In the genomic region with DNA sequence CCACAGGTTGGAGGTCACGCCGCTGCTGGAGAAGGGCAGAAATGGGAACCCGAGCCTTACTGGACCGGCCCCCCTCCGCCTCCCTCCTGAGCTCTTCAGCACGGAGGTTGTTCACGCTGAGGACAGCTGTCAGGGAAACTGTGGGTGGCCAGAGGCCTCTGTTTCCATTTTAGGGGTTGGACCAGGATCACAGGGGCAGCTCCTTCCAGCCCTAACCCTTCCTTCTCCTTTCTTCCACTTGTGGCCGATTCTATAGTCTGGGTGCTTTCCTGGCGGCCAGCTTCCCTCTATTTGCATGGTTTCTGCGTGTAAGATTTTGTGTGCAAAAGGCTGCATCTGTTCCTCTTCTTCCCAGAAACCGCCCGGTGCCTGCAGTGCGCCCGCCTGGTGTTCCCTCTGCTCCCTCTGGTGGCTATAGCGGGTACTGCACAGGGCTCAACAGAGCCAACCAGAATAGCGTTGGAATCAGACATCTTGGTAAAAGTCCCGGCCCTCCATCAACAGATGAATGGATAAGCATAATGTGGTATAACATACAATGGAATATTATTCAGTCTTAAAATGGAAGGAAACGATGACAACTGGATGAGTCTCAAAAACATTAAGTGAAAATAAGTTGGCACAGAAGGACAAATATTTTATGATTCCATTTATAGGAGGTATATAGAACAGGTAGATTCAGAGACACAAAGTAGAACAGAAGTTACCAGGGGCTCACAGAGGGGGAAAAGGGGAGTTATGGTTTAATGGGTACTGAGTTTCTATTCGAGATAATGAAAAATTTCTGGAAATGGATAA, we compare ENCODE assay signal across 9 cellular contexts. TPM values are rescaled to one million over a fixed set of nuclear protein-coding genes. Genes with fewer than 3 reads are reported as not detected.
DNase-seq lines count a peak whose midpoint lies in the region; ATAC-seq, FAIRE-seq and TF ChIP-seq lines count a peak whose summit lies in the region.
"Had no signal": no experiment of that assay in that cellular context is flagged by ENCODE, and none has a peak within 500 bp of the region (broad histone marks: within the 10 kb centered on the region; RNA-seq: fewer than 3 reads in every experiment).

No MANE protein-coding gene starts in this region.

- H2AFZ ChIP-seq in HepG2 (ENCODE audit: low read length): no peak overlapping the region

- peak; percentile 78 for TF ChIP-seq RAD21 in HepG2 (CRISPR knock-in tag; IDR thresholded peaks at IDR 0.05)

- TF ChIP-seq CTCF in colonic mucosa (IDR thresholded peaks at IDR 0.05): peak; percentile 99
- TF ChIP-seq CTCF in HepG2 (CRISPR knock-in tag; IDR thresholded peaks at IDR 0.05): peak; percentile 94

- H3K9ac ChIP-seq in colonic mucosa (ENCODE audit: low read depth in 2 of 2, low read length in 2 of 2) (no peak overlapping the region), HepG2 (ENCODE audit: insufficient read depth, low read depth, low read length) (no peak overlapping the region)

- ATAC-seq in HepG2 (peak; percentile 85), GM21528 (IDR thresholded peaks at IDR 0.05; ENCODE audit: low FRiP score, unreplicated experiment) (no peak)

- no peaks in the 10 kb centered on the region for H3K9me3 ChIP-seq in CD8-positive, alpha-beta memory T cell (ENCODE audit: low read length)
- H3K9me3 ChIP-seq in HAP-1 (no peaks in the 10 kb centered on the region), colonic mucosa (no peaks in the 10 kb centered on the region), HepG2 (ENCODE audit: low read length) (no peaks in the 10 kb centered on the region)

- no peak overlapping the region for H3K4me3 Mint-ChIP-seq in CD8-positive, alpha-beta memory T cell

- no peaks in the 10 kb centered on the region for H3K36me3 Mint-ChIP-seq in CD8-positive, alpha-beta memory T cell

- no peaks in the 10 kb centered on the region for H3K36me3 ChIP-seq in CD8-positive, alpha-beta memory T cell (ENCODE audit: insufficient read depth, low read length)
- no peaks in the 10 kb centered on the region for H3K36me3 ChIP-seq in HAP-1 (replicated peaks)
- no peaks in the 10 kb centered on the region for H3K36me3 ChIP-seq in colonic mucosa
- no peaks in the 10 kb centered on the region for H3K36me3 ChIP-seq in HepG2 (replicated peaks in 1 of 2; ENCODE audit: control insufficient read depth in 1 of 2, insufficient read depth in 2 of 2, low read length in 2 of 2)

- TF ChIP-seq POLR2A in HepG2 (IDR thresholded peaks at IDR 0.05; ENCODE audit: insufficient read depth in 1 of 2, low read depth in 2 of 2, low read length in 2 of 2): no peak

- no peak overlapping the region for H3K27ac ChIP-seq in CD8-positive, alpha-beta memory T cell (ENCODE audit: low read depth, low read length)
- H3K27ac ChIP-seq in colonic mucosa (no peak overlapping the region), HepG2 (ENCODE audit: extremely low read length, insufficient read depth, low read length) (no peak overlapping the region)

- peak; percentile 87 for FAIRE-seq in HepG2 (lab: Jason Lieb, UNC)

- H3K27me3 ChIP-seq in CD8-positive, alpha-beta memory T cell (ENCODE audit: insufficient read depth, low read length, poor library complexity, severe bottlenecking): no peaks in the 10 kb centered on the region
- H3K27me3 ChIP-seq in HAP-1 (ENCODE audit: low read depth): no peaks in the 10 kb centered on the region; the same call in 1 of the 2 replicates
- H3K27me3 ChIP-seq in colonic mucosa: no peaks in the 10 kb centered on the region
- H3K27me3 ChIP-seq in HepG2 (ENCODE audit: control insufficient read depth in 1 of 2, insufficient read depth in 2 of 2, low read length in 2 of 2): peaks cover 3 to 11% of the 10 kb centered on the region in 2 experiments; a peak in 3 of 5 replicates

- POLR2A ChIA-PET in CD8-positive, alpha-beta memory T cell (lab: Charles Lee): no interaction called here
- POLR2A ChIA-PET in HepG2 (lab: Yijun Ruan, JAX): interaction anchor here (1.7 kb wide), 1 partner anchor 118 kb away, joined by 6 read pairs; no protein-coding TSS in a partner anchor

- no peaks in the 10 kb centered on the region for H4K20me1 ChIP-seq in HepG2 (ENCODE audit: insufficient read depth, low read length)

- TF ChIP-seq EP300 in HepG2 (IDR thresholded peaks at IDR 0.05; ENCODE audit: low read depth in 2 of 2, low read length in 2 of 2) (no peak), HepG2 (CRISPR knock-in tag; IDR thresholded peaks at IDR 0.05; ENCODE audit: borderline replicate concordance) (no peak)

- in situ Hi-C loops in HAP-1 (cut with MboI; ENCODE audit: low sequenced_read_pairs) (loop anchor here (5.0 kb wide), 1 partner anchor 117 kb away; no protein-coding TSS in a partner anchor), HepG2 (cut with HindIII; ENCODE audit: extremely low pct_ligation_motif_present, low pct_unique_long_range_greater_than_20kb) (loop anchor here (5.0 kb wide), 1 partner anchor 117 kb away; no protein-coding TSS in a partner anchor)

- H3K4me2 ChIP-seq in HepG2 (ENCODE audit: low read depth, low read length): no peak overlapping the region

- peak overlapping the region in 1 of 8 donors; percentile 77 for H3K27ac Mint-ChIP-seq in CD8-positive, alpha-beta memory T cell

- intact Hi-C loops in colonic mucosa (cut with DNase I): loop anchor here (1.0 kb wide), 1 partner anchor 118 kb away; no protein-coding TSS in a partner anchor
- intact Hi-C loops in HepG2 (cut with micrococcal nuclease; ENCODE audit: unreplicated experiment): loop anchor here (1.0 kb wide), 1 partner anchor 118 kb away; no protein-coding TSS in a partner anchor

- DNase-seq in CD8-positive, alpha-beta memory T cell: peak; percentile 59 to 85 (median 73)
- DNase-seq in HAP-1 (ENCODE audit: low spot score in 2 of 2): peak; percentile 70 to 94
- DNase-seq in NCI-H510A treated with DMSO at 0.1 percent for 48 hours (lab: John Stamatoyannopoulos, UW): peak; percentile 20
- peak; percentile 91 for DNase-seq in activated CD4-positive, alpha-beta T cell treated with anti-CD3 and anti-CD28 coated beads for 48 hours
- DNase-seq in colonic mucosa: peak; percentile 88
- peak; percentile 55 for DNase-seq in HepG2 (ENCODE audit: low spot score)
- peak; percentile 80 to 91 for DNase-seq in stimulated activated CD4-positive, alpha-beta T cell treated with anti-CD3 and anti-CD28 coated beads, Interleukin-4, amount 100 ng/mL, for 48 hours (ENCODE audit: low read depth in 2 of 2)

- H3K27me3 Mint-ChIP-seq in CD8-positive, alpha-beta memory T cell: peaks cover 12 to 32% of the 10 kb centered on the region in 2 donors

- H3K4me1 Mint-ChIP-seq in CD8-positive, alpha-beta memory T cell: peaks cover 2 to 7% (median 5%) of the 10 kb centered on the region in 3 donors

- no TSS peak for BruUV-seq in HepG2 (replicated peaks; lab: Mats Ljungman, UMichigan)

- no peaks in the 10 kb centered on the region for H3K4me1 ChIP-seq in CD8-positive, alpha-beta memory T cell (ENCODE audit: insufficient read depth, low read length)
- peaks cover 3% of the 10 kb centered on the region; the same call in 1 of the 2 replicates for H3K4me1 ChIP-seq in HAP-1
- no peaks in the 10 kb centered on the region for H3K4me1 ChIP-seq in colonic mucosa
- H3K4me1 ChIP-seq in HepG2 (ENCODE audit: insufficient read depth, low read length): peaks cover 10% of the 10 kb centered on the region; the same call in 1 of the 2 replicates

- CTCF ChIA-PET in CD8-positive, alpha-beta memory T cell (lab: Charles Lee): interaction anchor here (0.6 to 7.1 kb wide), 10 partner anchors 8 to 129 kb away, joined by 3 to 153 read pairs (median 4); a partner anchor contains a TSS
- CTCF ChIA-PET in HepG2 (lab: Yijun Ruan, JAX; ENCODE audit: low intra/inter-chr PET ratio, low total read pairs): interaction anchor here (6.9 kb wide), 1 partner anchor 117 kb away, joined by 132 read pairs; no protein-coding TSS in a partner anchor

- no peaks in the 10 kb centered on the region for H3K79me2 ChIP-seq in HepG2 (ENCODE audit: insufficient read depth, low read length)

- no peak overlapping the region for H3K4me3 ChIP-seq in CD8-positive, alpha-beta memory T cell (ENCODE audit: low read length)
- H3K4me3 ChIP-seq in HAP-1: no peak overlapping the region
- H3K4me3 ChIP-seq in colonic mucosa: no peak overlapping the region
- no peak overlapping the region for H3K4me3 ChIP-seq in HepG2 (replicated peaks in 1 of 3; ENCODE audit: insufficient read depth in 1 of 3, low read depth in 2 of 3, low read length in 3 of 3)

- WGBS in HepG2 (ENCODE audit: low lambda C conversion rate): 2% methylated on average over 17 of the region's 19 CpGs

- H3K9me3 Mint-ChIP-seq in CD8-positive, alpha-beta memory T cell: no peaks in the 10 kb centered on the region

RNA-seq across cellular contexts. Expression of a gene that starts 8.4 kb away (rescaled TPM):
- not detected for total RNA-seq in CD8-positive, alpha-beta memory T cell
- not detected for polyA plus RNA-seq in CD8-positive, alpha-beta memory T cell
- total RNA-seq in colonic mucosa (not detected), HepG2 (2016; rRNA removed; fragmentation: Illumina TruSeq; extraction: Trizol) (0.04 TPM in 1 of 2 replicates, not detected in the other)
- total RNA-seq in HepG2 (2016; cell fraction: cytosol; rRNA removed; fragmentation: Illumina TruSeq; extraction: Trizol; ENCODE audit: low read depth): not detected in 2 replicates
- total RNA-seq in HepG2 (2016; cell fraction: insoluble cytoplasmic fraction; rRNA removed; fragmentation: Illumina TruSeq; extraction: Trizol): not detected in 2 replicates
- not detected in 2 replicates for total RNA-seq in HepG2 (2016; cell fraction: membrane; rRNA removed; fragmentation: Illumina TruSeq; extraction: Trizol)
- total RNA-seq in HepG2 (2016; cell fraction: nucleus; rRNA removed; fragmentation: Illumina TruSeq; extraction: Trizol): 0.68 TPM in 1 of 2 replicates, not detected in the other
- 0.05 and 0.33 TPM in 2 replicates for polyA plus RNA-seq in HepG2 (2011; rRNA removed)
- polyA plus RNA-seq in HepG2 (2011; cell fraction: cytosol; rRNA removed): 0.11 and 0.14 TPM in 2 replicates
- 0.85 and 0.99 TPM in 2 replicates for polyA plus RNA-seq in HepG2 (2011; cell fraction: nucleus; rRNA removed)
- polyA plus RNA-seq in HepG2 (2012): 0.43 and 0.78 TPM in 2 replicates
- polyA plus RNA-seq in HepG2 (2016; cell fraction: cytosol; fragmentation: Illumina TruSeq; extraction: Trizol; ENCODE audit: low read depth): not detected in 2 replicates
- polyA plus RNA-seq in HepG2 (2016; cell fraction: insoluble cytoplasmic fraction; fragmentation: Illumina TruSeq; extraction: Trizol; ENCODE audit: low read depth): not detected in 2 replicates
- not detected in 2 replicates for polyA plus RNA-seq in HepG2 (2016; cell fraction: membrane; fragmentation: Illumina TruSeq; extraction: Trizol; ENCODE audit: low read depth)
- not detected in 2 replicates for polyA plus RNA-seq in HepG2 (2016; cell fraction: nucleus; fragmentation: Illumina TruSeq; extraction: Trizol; ENCODE audit: insufficient read depth, low read depth)
- polyA minus RNA-seq in HepG2 (2011; rRNA and poly(A)+ RNA removed; ENCODE audit: low replicate concordance): 0.32 TPM in 1 of 2 replicates, not detected in the other
- not detected in 2 replicates for polyA minus RNA-seq in HepG2 (2011; cell fraction: cytosol; rRNA and poly(A)+ RNA removed)
- polyA minus RNA-seq in HepG2 (2011; cell fraction: nucleus; rRNA and poly(A)+ RNA removed): 0.13 TPM in 1 of 2 replicates, not detected in the other
- total RNA-seq: T-helper 2 cell treated with Interferon-gamma antibody and Interleukin-4, amounts not matched to agents 100 ng/mL and 5 ng/mL, for 36 hours had no signal

RNA-seq across cellular contexts. Expression of a gene that starts 39.3 kb away (rescaled TPM):
- not detected for total RNA-seq in CD8-positive, alpha-beta memory T cell
- polyA plus RNA-seq in CD8-positive, alpha-beta memory T cell: not detected
- total RNA-seq in colonic mucosa (not detected), HepG2 (2016; rRNA removed; fragmentation: Illumina TruSeq; extraction: Trizol) (not detected in 2 replicates)
- not detected in 2 replicates for total RNA-seq in HepG2 (2016; cell fraction: cytosol; rRNA removed; fragmentation: Illumina TruSeq; extraction: Trizol; ENCODE audit: low read depth)
- not detected in 2 replicates for total RNA-seq in HepG2 (2016; cell fraction: insoluble cytoplasmic fraction; rRNA removed; fragmentation: Illumina TruSeq; extraction: Trizol)
- total RNA-seq in HepG2 (2016; cell fraction: membrane; rRNA removed; fragmentation: Illumina TruSeq; extraction: Trizol): not detected in 2 replicates
- not detected in 2 replicates for total RNA-seq in HepG2 (2016; cell fraction: nucleus; rRNA removed; fragmentation: Illumina TruSeq; extraction: Trizol)
- polyA plus RNA-seq in HepG2 (2011; rRNA removed): not detected in 2 replicates
- not detected in 2 replicates for polyA plus RNA-seq in HepG2 (2011; cell fraction: cytosol; rRNA removed)
- polyA plus RNA-seq in HepG2 (2011; cell fraction: nucleus; rRNA removed): not detected in 2 replicates
- polyA plus RNA-seq in HepG2 (2012): not detected in 2 replicates
- not detected in 2 replicates for polyA plus RNA-seq in HepG2 (2016; cell fraction: cytosol; fragmentation: Illumina TruSeq; extraction: Trizol; ENCODE audit: low read depth)
- polyA plus RNA-seq in HepG2 (2016; cell fraction: insoluble cytoplasmic fraction; fragmentation: Illumina TruSeq; extraction: Trizol; ENCODE audit: low read depth): not detected in 2 replicates
- polyA plus RNA-seq in HepG2 (2016; cell fraction: membrane; fragmentation: Illumina TruSeq; extraction: Trizol; ENCODE audit: low read depth): not detected in 2 replicates
- polyA plus RNA-seq in HepG2 (2016; cell fraction: nucleus; fragmentation: Illumina TruSeq; extraction: Trizol; ENCODE audit: insufficient read depth, low read depth): not detected in 2 replicates
- not detected in 2 replicates for polyA minus RNA-seq in HepG2 (2011; rRNA and poly(A)+ RNA removed; ENCODE audit: low replicate concordance)
- polyA minus RNA-seq in HepG2 (2011; cell fraction: cytosol; rRNA and poly(A)+ RNA removed): not detected in 2 replicates
- not detected in 2 replicates for polyA minus RNA-seq in HepG2 (2011; cell fraction: nucleus; rRNA and poly(A)+ RNA removed)
- total RNA-seq: T-helper 2 cell treated with Interferon-gamma antibody and Interleukin-4, amounts not matched to agents 100 ng/mL and 5 ng/mL, for 36 hours had no signal

Comparison
In these comparisons a context has a peak if more than half of its experiments do, and no peak if none do; other contexts are left out.
1. DNase-seq: peak in every context shown above with its lines; median percentile 91 in activated CD4-positive, alpha-beta T cell treated with anti-CD3 and anti-CD28 coated beads for 48 hours; 88 in colonic mucosa; 86 in stimulated activated CD4-positive, alpha-beta T cell treated with anti-CD3 and anti-CD28 coated beads, Interleukin-4, amount 100 ng/mL, for 48 hours; 82 in HAP-1; 73 in CD8-positive, alpha-beta memory T cell; 55 in HepG2; 20 in NCI-H510A treated with DMSO at 0.1 percent for 48 hours.